11 cellular contexts compared by ENCODE assay signal in genomic region chr19:40721140-40721486, GRCh38. TPM values are rescaled to one million over a fixed set of nuclear protein-coding genes. Genes with fewer than 3 reads are reported as not detected.
DNase-seq lines count a peak whose midpoint lies in the region; ATAC-seq and TF ChIP-seq lines count a peak whose summit lies in the region.
"Had no signal": no experiment of that assay in that cellular context is flagged by ENCODE, and none has a peak within 500 bp of the region (broad histone marks: within the 10 kb centered on the region; RNA-seq: fewer than 3 reads in every experiment).

No MANE protein-coding gene starts in this region.

- H3K9me3 ChIP-seq in GM23248 (ENCODE audit: low read depth) (no peaks in the 10 kb centered on the region), breast epithelium (no peaks in the 10 kb centered on the region)
- H3K9me3 ChIP-seq: mucosa of descending colon had no signal

- H3K79me2 ChIP-seq in GM23248 (ENCODE audit: insufficient read depth) (peaks cover 89% of the 10 kb centered on the region), GM23338 (replicated peaks; ENCODE audit: insufficient read depth) (peaks cover 38% of the 10 kb centered on the region)

- 35 to 71% methylated on average over 2 to 6 of the region's 6 CpGs for WGBS in GM23248 (ENCODE audit: low coverage in 1 of 2, low lambda C conversion rate in 2 of 2, missing lambda C conversion rate in 2 of 2), 2 experiments

- no peak overlapping the region for H3K4me3 Mint-ChIP-seq in GM23338

- H3K9ac ChIP-seq in GM23248, result peak overlapping the region; percentile 96

- H3K27ac ChIP-seq in GM23248, result peak overlapping the region; percentile 100
- H3K27ac ChIP-seq in breast epithelium, result peak overlapping the region; percentile 94 to 99
- peak overlapping the region; percentile 64 for H3K27ac ChIP-seq in layer of hippocampus (ENCODE audit: low read depth, low read length)
- peak overlapping the region in 19 of 21 experiments; percentile 32 to 99 (median 95) for H3K27ac ChIP-seq in skin epidermis
- H3K27ac ChIP-seq in GM23338 (ENCODE audit: low read depth), result no peak overlapping the region

- intact Hi-C loops in breast epithelium (cut with DNase I; ENCODE audit: low total_unique reads), result no loop called here

- H3K4me2 ChIP-seq in GM23248 (ENCODE audit: unreplicated experiment) (peak overlapping the region; percentile 97), GM23338 (no peak overlapping the region)

- ATAC-seq in GM19328 (IDR thresholded peaks at IDR 0.05; ENCODE audit: unreplicated experiment) (no peak), GM23338 (no peak), GM18867 (IDR thresholded peaks at IDR 0.05; ENCODE audit: unreplicated experiment) (no peak)
- ATAC-seq: mucosa of descending colon had no signal

- TF ChIP-seq POLR2A in breast epithelium (IDR thresholded peaks at IDR 0.05), result no peak

- H3K9me3 Mint-ChIP-seq in GM23338, result no peaks in the 10 kb centered on the region

- TF ChIP-seq CTCF in breast epithelium (IDR thresholded peaks at IDR 0.05), result no peak
- TF ChIP-seq CTCF in GM23338 (conservative IDR thresholded peaks at IDR 0.05; ENCODE audit: low read depth in 2 of 2), result no peak

- peak overlapping the region; percentile 79 for H3K4me3 ChIP-seq in GM23248
- H3K4me3 ChIP-seq in breast epithelium, result peak overlapping the region; percentile 86 to 94 (median 91)
- peak overlapping the region in 3 of 7 experiments; percentile 7 to 87 (median 66) for H3K4me3 ChIP-seq in skin epidermis
- H3K4me3 ChIP-seq in GM23338, result no peak overlapping the region
- H3K4me3 ChIP-seq: mucosa of descending colon had no signal

- in situ Hi-C loops in GM23248 (cut with MboI), result no loop called here

- peaks cover 44% of the 10 kb centered on the region for H3F3A ChIP-seq in GM23248 (ENCODE audit: insufficient read depth)
- peaks cover 12% of the 10 kb centered on the region; the same call in 1 of the 2 replicates for H3F3A ChIP-seq in GM23338 (replicated peaks; ENCODE audit: low read depth)

- H3K27me3 ChIP-seq in GM23248 (replicated peaks; ENCODE audit: insufficient read depth) (no peaks in the 10 kb centered on the region), breast epithelium (no peaks in the 10 kb centered on the region), layer of hippocampus (ENCODE audit: control insufficient read depth, insufficient read depth, low read length) (no peaks in the 10 kb centered on the region), GM23338 (ENCODE audit: insufficient read depth) (no peaks in the 10 kb centered on the region)

- H3K36me3 Mint-ChIP-seq in GM23338 (ENCODE audit: low read depth), result peaks cover 26% of the 10 kb centered on the region

- H3K27ac Mint-ChIP-seq in GM23338, result no peak overlapping the region

- H2AFZ ChIP-seq in GM23248 (no peak overlapping the region), GM23338 (no peak overlapping the region)

- peaks cover 6% of the 10 kb centered on the region for H3K27me3 Mint-ChIP-seq in GM23338 (ENCODE audit: insufficient read depth, low read depth, poor library complexity)

- no peaks in the 10 kb centered on the region for H4K20me1 ChIP-seq in GM23248 (ENCODE audit: insufficient read depth)
- peaks cover 10% of the 10 kb centered on the region for H4K20me1 ChIP-seq in GM23338 (replicated peaks; ENCODE audit: insufficient read depth)

- H3K4me1 Mint-ChIP-seq in GM23338, result peaks cover 11% of the 10 kb centered on the region

- H3K4me1 ChIP-seq in GM23248 (ENCODE audit: insufficient read depth) (peaks cover 27% of the 10 kb centered on the region), breast epithelium (peaks cover 0 to 15% of the 10 kb centered on the region in 2 donors), GM23338 (ENCODE audit: insufficient read depth) (peaks cover 19% of the 10 kb centered on the region)

- H3K9me2 ChIP-seq in GM23248 (ENCODE audit: insufficient read depth), result no peaks in the 10 kb centered on the region
- no peaks in the 10 kb centered on the region for H3K9me2 ChIP-seq in GM23338 (ENCODE audit: insufficient read depth)

- H3K36me3 ChIP-seq in GM23248 (ENCODE audit: low read depth) (peaks cover 8% of the 10 kb centered on the region; the same call in 1 of the 2 replicates), breast epithelium (no peaks in the 10 kb centered on the region), GM23338 (ENCODE audit: insufficient read depth) (no peaks in the 10 kb centered on the region)

- DNase-seq in GM23248, result no peak
- no peak for DNase-seq in breast epithelium (ENCODE audit: low spot score in 2 of 2)
- DNase-seq in NK-92 (lab: John Stamatoyannopoulos, UW; ENCODE audit: unreplicated experiment), result no peak
- DNase-seq in GM23338 (ENCODE audit: low spot score), result no peak
- DNase-seq: DND-41, NCI-H2227 treated with DMSO at 0.1 percent for 48 hours had no signal

TF ChIP-seq in GM23338, 12 proteins besides CTCF, POLR2A, EP300 and RAD21 (continues in another document):
- TF ChIP-seq JUNB (IDR thresholded peaks at IDR 0.05; ENCODE audit: unreplicated experiment) (no peak), EZH2phosphoT487 (IDR thresholded peaks at IDR 0.05; ENCODE audit: unreplicated experiment) (no peak), NANOG (IDR thresholded peaks at IDR 0.05; ENCODE audit: borderline replicate concordance) (no peak)

RNA-seq across cellular contexts. Expression of gene ITPKC, which starts 4.2 kb away (rescaled TPM):
- total RNA-seq in GM23248 (2014; rRNA removed; shearing (Covaris generic)), result 19.9 and 24.7 TPM in 2 replicates
- polyA plus RNA-seq in GM23248 (2016; fragmentation: Nextera tagmentation; extraction: Ambion mirVana), result 8.5 and 10.4 TPM in 2 replicates
- 10 to 100 TPM; 41.8 to 71.6 (median 55.1) TPM for total RNA-seq in breast epithelium
- 9.8 and 12.6 TPM in 2 replicates for total RNA-seq in GM23338 (2014; rRNA removed; shearing (Covaris generic))
- polyA plus RNA-seq in GM23338 (2016; fragmentation: Nextera tagmentation; extraction: Ambion mirVana), result 5.3 and 5.4 TPM in 2 replicates

RNA-seq across cellular contexts. Expression of gene COQ8B, which starts 4.4 kb away (rescaled TPM):
- 28.6 and 43.4 TPM in 2 replicates for total RNA-seq in GM23248 (2014; rRNA removed; shearing (Covaris generic))
- polyA plus RNA-seq in GM23248 (2016; fragmentation: Nextera tagmentation; extraction: Ambion mirVana), result 13.4 and 15.2 TPM in 2 replicates
- total RNA-seq in breast epithelium, result 10 to 100 TPM; 28.2 to 50.8 (median 45.7) TPM
- total RNA-seq in GM23338 (2014; rRNA removed; shearing (Covaris generic)), result 42.6 and 59.6 TPM in 2 replicates
- polyA plus RNA-seq in GM23338 (2016; fragmentation: Nextera tagmentation; extraction: Ambion mirVana), result 13.4 and 13.9 TPM in 2 replicates

RNA-seq across cellular contexts. Expression of gene ACTMAP, which starts 29.2 kb away (rescaled TPM):
- total RNA-seq in GM23248 (2014; rRNA removed; shearing (Covaris generic)), result 0.38 and 2.5 TPM in 2 replicates
- polyA plus RNA-seq in GM23248 (2016; fragmentation: Nextera tagmentation; extraction: Ambion mirVana) (5.6 and 7.3 TPM in 2 replicates), GM23338 (2016; fragmentation: Nextera tagmentation; extraction: Ambion mirVana) (16.7 and 17.9 TPM in 2 replicates)
- total RNA-seq in breast epithelium, result 1 to 10 TPM; 2.6 to 3.2 (median 2.9) TPM
- total RNA-seq in GM23338 (2014; rRNA removed; shearing (Covaris generic)), result 10.3 and 14.9 TPM in 2 replicates

RNA-seq across cellular contexts. Expression of gene SNRPA, which starts 29.9 kb away (rescaled TPM):
- 30.6 and 35.3 TPM in 2 replicates for total RNA-seq in GM23248 (2014; rRNA removed; shearing (Covaris generic))
- polyA plus RNA-seq in GM23248 (2016; fragmentation: Nextera tagmentation; extraction: Ambion mirVana) (50.1 and 58.5 TPM in 2 replicates), GM23338 (2016; fragmentation: Nextera tagmentation; extraction: Ambion mirVana) (321 and 326 TPM in 2 replicates)
- 10 to 100 TPM; 41.6 to 52.8 (median 52.1) TPM for total RNA-seq in breast epithelium
- 239 and 295 TPM in 2 replicates for total RNA-seq in GM23338 (2014; rRNA removed; shearing (Covaris generic))

RNA-seq across cellular contexts. Expression of gene NUMBL, which starts 30.7 kb away (rescaled TPM):
- 33.4 and 49.7 TPM in 2 replicates for total RNA-seq in GM23248 (2014; rRNA removed; shearing (Covaris generic))
- 30.8 and 35.1 TPM in 2 replicates for polyA plus RNA-seq in GM23248 (2016; fragmentation: Nextera tagmentation; extraction: Ambion mirVana)
- total RNA-seq in breast epithelium, result 10 to 100 TPM; 24.6 to 34.7 (median 30.9) TPM
- total RNA-seq in GM23338 (2014; rRNA removed; shearing (Covaris generic)), result 21.6 and 28.5 TPM in 2 replicates
- 8.5 and 9.6 TPM in 2 replicates for polyA plus RNA-seq in GM23338 (2016; fragmentation: Nextera tagmentation; extraction: Ambion mirVana)
